Comparison of ENCODE assay signal across 8 cellular contexts in genomic region chr7:110480964-110481363, GRCh38.
"Had no signal": no experiment of that assay in that cellular context is flagged by ENCODE, and none has a peak within 500 bp of the region (broad histone marks: within the 10 kb centered on the region; RNA-seq: fewer than 3 reads in every experiment).

No MANE protein-coding gene starts in this region.

- ATAC-seq: GM12878 had no signal

- H3K4me3 ChIP-seq: GM12878 had no signal

- FAIRE-seq: G401.6, GM12878, GM12891, GM12892, GM18507, GM19239 had no signal

- DNase-seq: GDM1, GF-D8 had no signal
